Comparison of ENCODE assay signal across 8 cellular contexts in genomic region chr14:60721331-60722162, GRCh38. TPM values are rescaled to one million over a fixed set of nuclear protein-coding genes. Genes with fewer than 3 reads are reported as not detected.
A peak's percentile ranks its signal among the peaks of the same experiment; 100 is the strongest.
DNase-seq lines count a peak whose midpoint lies in the region; ATAC-seq and TF ChIP-seq lines count a peak whose summit lies in the region.

No MANE protein-coding gene starts in this region.

- no peaks in the 10 kb centered on the region for H3K9me2 ChIP-seq in OCI-LY1 (ENCODE audit: low read depth, low read length)

- H3K23ac ChIP-seq in trophoblast cell (ENCODE audit: low read length): no peak overlapping the region

- H3K4ac ChIP-seq in trophoblast cell (ENCODE audit: low read depth, low read length): peak overlapping the region; percentile 1

- H3K14ac ChIP-seq in trophoblast cell (ENCODE audit: low read length): no peak overlapping the region

- DNase-seq in activated effector memory CD4-positive, alpha-beta T cell treated with anti-CD3 and anti-CD28 coated beads, Interleukin-2, amount 50 U/mL, for 16 hours: peak; percentile 82
- no peak for DNase-seq in activated effector memory CD4-positive, alpha-beta T cell treated with Interleukin-2 at 50 U/mL for 16 hours
- DNase-seq in activated naive CD4-positive, alpha-beta T cell treated with anti-CD3 and anti-CD28 coated beads for 36 hours: peak; percentile 70
- peak; percentile 62 for DNase-seq in glomerular visceral epithelial cell (ENCODE audit: extremely low spot score)
- DNase-seq in trophoblast cell: peak; percentile 36 to 51
- no peak for DNase-seq in NCI-H1694 (lab: John Stamatoyannopoulos, UW)

- H3K4me2 ChIP-seq in OCI-LY1 (ENCODE audit: low read length): peak overlapping the region; percentile 73
- H3K4me2 ChIP-seq in trophoblast cell (ENCODE audit: low read length): peak overlapping the region; percentile 100

- H3K4me3 ChIP-seq in OCI-LY1 (ENCODE audit: low read depth, low read length, poor library complexity, severe bottlenecking) (peak overlapping the region; percentile 63), trophoblast cell (ENCODE audit: low read depth, low read length) (peak overlapping the region; percentile 86)

- WGBS in trophoblast cell (ENCODE audit: extremely low coverage, insufficient coverage, insufficient read length): no CpG with 5 or more reads among the region's 74 CpGs

- ATAC-seq in HG03432 (IDR thresholded peaks at IDR 0.05; ENCODE audit: unreplicated experiment): no peak

- H3K79me1 ChIP-seq in trophoblast cell (ENCODE audit: low read length): peaks cover 18% of the 10 kb centered on the region

- peaks cover 19% of the 10 kb centered on the region for H3K4me1 Mint-ChIP-seq in activated naive CD4-positive, alpha-beta T cell treated with anti-CD3 and anti-CD28 coated beads for 36 hours (ENCODE audit: low read depth)

- no peak overlapping the region for H4K8ac ChIP-seq in trophoblast cell (ENCODE audit: low read depth, low read length)

- no peak overlapping the region; the same call in 1 of the 2 replicates for H3K9ac ChIP-seq in OCI-LY1 (ENCODE audit: low read length)
- H3K9ac ChIP-seq in trophoblast cell (ENCODE audit: low read length): peak overlapping the region; percentile 79

- H2BK12ac ChIP-seq in trophoblast cell (ENCODE audit: low read length): no peak overlapping the region

- H3K18ac ChIP-seq in trophoblast cell (ENCODE audit: low read length): peak overlapping the region; percentile 12

- peak; percentile 32; the same call in 1 of the 2 replicates for TF ChIP-seq CTCF in OCI-LY1 (IDR thresholded peaks at IDR 0.05; ENCODE audit: low read length)

- H3F3A ChIP-seq in OCI-LY1 (ENCODE audit: insufficient read depth, low read length): no peaks in the 10 kb centered on the region

- no peak overlapping the region for H4K12ac ChIP-seq in trophoblast cell (ENCODE audit: low read depth, low read length)

- H3K79me2 ChIP-seq in OCI-LY1 (ENCODE audit: insufficient read depth, low read length): no peaks in the 10 kb centered on the region
- H3K79me2 ChIP-seq in trophoblast cell (ENCODE audit: control insufficient read depth, insufficient read depth, low read length, poor library complexity): peaks cover 18% of the 10 kb centered on the region

- no peak overlapping the region for H2BK120ac ChIP-seq in trophoblast cell (ENCODE audit: insufficient read depth, low read length, poor library complexity)

- H3K36me3 ChIP-seq in OCI-LY1 (ENCODE audit: insufficient read depth, low read length) (no peaks in the 10 kb centered on the region), trophoblast cell (ENCODE audit: control insufficient read depth in 1 of 2, insufficient read depth in 2 of 2, low read length in 2 of 2) (peaks cover 7 to 12% of the 10 kb centered on the region in 2 experiments)

- H2AK5ac ChIP-seq in trophoblast cell (ENCODE audit: low read length): no peak overlapping the region

- H3K27me3 ChIP-seq in OCI-LY1 (ENCODE audit: insufficient read depth, low read length) (no peaks in the 10 kb centered on the region), trophoblast cell (ENCODE audit: insufficient read depth, low read length) (no peaks in the 10 kb centered on the region)

- H2BK5ac ChIP-seq in trophoblast cell (ENCODE audit: low read depth, low read length, poor library complexity): no peak overlapping the region

- intact Hi-C loops in activated naive CD4-positive, alpha-beta T cell treated with anti-CD3 and anti-CD28 coated beads for 36 hours (cut with micrococcal nuclease): loop anchor here (1.0 to 10.0 kb wide), 8 partner anchors 13 to 477 kb away; partner anchors contain the start of genes MNAT1, PPM1A, SLC38A6 and TRMT5

- no peak overlapping the region for H3K27ac Mint-ChIP-seq in activated naive CD4-positive, alpha-beta T cell treated with anti-CD3 and anti-CD28 coated beads for 36 hours

- CTCF ChIA-PET in activated naive CD4-positive, alpha-beta T cell treated with anti-CD3 and anti-CD28 coated beads for 36 hours (lab: Charles Lee): interaction anchor here (1.2 kb wide), 1 partner anchor 273 kb away, joined by 4 read pairs; no protein-coding TSS in a partner anchor

- H3K9me3 ChIP-seq in OCI-LY1 (ENCODE audit: low read length): no peaks in the 10 kb centered on the region
- no peaks in the 10 kb centered on the region for H3K9me3 ChIP-seq in trophoblast cell (ENCODE audit: insufficient read depth, low read depth, low read length)

- peak overlapping the region; percentile 78 for H3K4me3 Mint-ChIP-seq in activated naive CD4-positive, alpha-beta T cell treated with anti-CD3 and anti-CD28 coated beads for 36 hours

- H3K27me3 Mint-ChIP-seq in activated naive CD4-positive, alpha-beta T cell treated with anti-CD3 and anti-CD28 coated beads for 36 hours (ENCODE audit: low read depth): peaks cover 59% of the 10 kb centered on the region

- H3K4me1 ChIP-seq in OCI-LY1 (ENCODE audit: insufficient read depth, low read length, severe bottlenecking) (peaks cover 7% of the 10 kb centered on the region), trophoblast cell (ENCODE audit: control insufficient read depth in 1 of 2, insufficient read depth in 2 of 2, low read length in 2 of 2) (peaks cover 5% of the 10 kb centered on the region in 2 experiments)

- H2AFZ ChIP-seq in OCI-LY1 (ENCODE audit: low read length) (no peak overlapping the region), trophoblast cell (ENCODE audit: insufficient read depth, low read length, poor library complexity) (peak overlapping the region; percentile 77)

- H3K9me3 Mint-ChIP-seq in activated naive CD4-positive, alpha-beta T cell treated with anti-CD3 and anti-CD28 coated beads for 36 hours: no peaks in the 10 kb centered on the region

- no peak overlapping the region for H3K27ac ChIP-seq in OCI-LY1 (ENCODE audit: low read depth, low read length, poor library complexity, severe bottlenecking)
- H3K27ac ChIP-seq in trophoblast cell (ENCODE audit: low read depth, low read length): peak overlapping the region; percentile 89

- no peaks in the 10 kb centered on the region for H3K36me3 Mint-ChIP-seq in activated naive CD4-positive, alpha-beta T cell treated with anti-CD3 and anti-CD28 coated beads for 36 hours (ENCODE audit: low read depth)

- no peaks in the 10 kb centered on the region for H4K20me1 ChIP-seq in OCI-LY1 (ENCODE audit: insufficient read depth, low read length)

- H4K91ac ChIP-seq in trophoblast cell (ENCODE audit: low read depth, low read length): peak overlapping the region; percentile 4

RNA-seq across cellular contexts. Expression of gene SIX4, which starts 2.6 kb away (rescaled TPM):
- total RNA-seq in activated naive CD4-positive, alpha-beta T cell treated with anti-CD3 and anti-CD28 coated beads for 36 hours: not detected
- polyA plus RNA-seq in trophoblast cell (2013): 5.0 and 5.2 TPM in 2 replicates

RNA-seq across cellular contexts. Expression of gene MNAT1, which starts 13.0 kb away (rescaled TPM):
- total RNA-seq in activated naive CD4-positive, alpha-beta T cell treated with anti-CD3 and anti-CD28 coated beads for 36 hours: 10 to 100 TPM; 44.0 to 44.2 TPM
- polyA plus RNA-seq in trophoblast cell (2013): 29.0 and 30.9 TPM in 2 replicates

Comparison
In these comparisons a context has a peak if more than half of its experiments do, and no peak if none do; other contexts are left out.
1. DNase-seq: peak in activated effector memory CD4-positive, alpha-beta T cell treated with anti-CD3 and anti-CD28 coated beads, Interleukin-2, amount 50 U/mL, for 16 hours (single experiment), activated naive CD4-positive, alpha-beta T cell treated with anti-CD3 and anti-CD28 coated beads for 36 hours (single experiment), glomerular visceral epithelial cell (single experiment) and trophoblast cell (2 of 2); none in activated effector memory CD4-positive, alpha-beta T cell treated with Interleukin-2 at 50 U/mL for 16 hours (single experiment) and NCI-H1694 (single experiment).